ENCODE assay signal across 8 cellular contexts in the genomic region with DNA sequence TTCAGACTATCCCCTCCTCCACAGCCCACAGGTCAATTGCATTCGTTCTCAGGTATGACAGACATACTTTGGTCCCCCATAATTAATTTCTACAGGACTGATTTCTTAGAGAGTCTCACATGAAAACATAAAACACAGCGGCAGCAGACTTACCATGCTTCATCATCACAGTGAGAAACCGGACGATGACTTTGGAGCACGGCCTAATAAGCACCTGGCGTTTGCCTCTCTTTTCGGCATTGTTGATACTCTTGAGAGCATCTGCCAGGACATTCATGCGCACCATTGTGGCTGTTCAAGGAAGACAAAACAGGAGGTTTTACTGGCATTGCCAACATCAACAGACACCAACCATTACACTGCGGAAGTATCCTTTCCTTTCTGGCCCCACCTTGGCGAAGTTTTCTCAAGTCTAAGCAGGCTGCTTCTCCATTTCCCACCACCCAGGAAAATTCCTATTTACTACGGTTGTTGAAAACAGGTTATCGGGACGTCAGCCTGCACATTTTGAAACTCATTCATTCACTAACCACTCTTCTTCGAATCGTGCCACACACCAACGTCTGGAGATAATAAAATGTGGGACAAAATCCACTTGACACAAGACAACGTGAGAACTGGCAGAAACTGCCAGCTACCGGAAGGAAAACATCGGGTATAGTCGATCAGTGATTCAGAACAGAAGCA. TPM values are rescaled to one million over a fixed set of nuclear protein-coding genes. Genes with fewer than 3 reads are reported as not detected.
DNase-seq lines count a peak whose midpoint lies in the region; ATAC-seq, FAIRE-seq and TF ChIP-seq lines count a peak whose summit lies in the region.

No MANE protein-coding gene starts in this region.

- H3K9me3 Mint-ChIP-seq in activated CD4-positive, alpha-beta T cell treated with anti-CD3 and anti-CD28 coated beads, Interleukin-2, amount 10 ng/mL, durations not matched to agents 7 days and 5 days = no peaks in the 10 kb centered on the region
- H3K9me3 Mint-ChIP-seq in activated T-helper 2 cell treated with anti-CD3 and anti-CD28 coated beads, Interferon-gamma antibody, Interleukin-2, Interleukin-4, amounts not matched to agents 10 μg/mL and 5 μg/mL and 100 μg/mL, durations not matched to agents 14 hours and 24 hours and 36 hours = no peaks in the 10 kb centered on the region

- peak overlapping the region; percentile 85 for H3K4me3 Mint-ChIP-seq in activated CD4-positive, alpha-beta T cell treated with anti-CD3 and anti-CD28 coated beads, Interleukin-2, amount 10 ng/mL, durations not matched to agents 7 days and 5 days
- H3K4me3 Mint-ChIP-seq in activated T-helper 2 cell treated with anti-CD3 and anti-CD28 coated beads, Interferon-gamma antibody, Interleukin-2, Interleukin-4, amounts not matched to agents 10 μg/mL and 5 μg/mL and 100 μg/mL, durations not matched to agents 14 hours and 24 hours and 36 hours (ENCODE audit: low read depth) = peak overlapping the region; percentile 92

- ATAC-seq in GM21737 (IDR thresholded peaks at IDR 0.05; ENCODE audit: unreplicated experiment) (no peak), HG03571 (IDR thresholded peaks at IDR 0.05; ENCODE audit: unreplicated experiment) (no peak), HG03520 (IDR thresholded peaks at IDR 0.05; ENCODE audit: unreplicated experiment) (no peak)

- no peaks in the 10 kb centered on the region for H3K27me3 Mint-ChIP-seq in activated CD4-positive, alpha-beta T cell treated with anti-CD3 and anti-CD28 coated beads, Interleukin-2, amount 10 ng/mL, durations not matched to agents 7 days and 5 days
- H3K27me3 Mint-ChIP-seq in activated T-helper 2 cell treated with anti-CD3 and anti-CD28 coated beads, Interferon-gamma antibody, Interleukin-2, Interleukin-4, amounts not matched to agents 10 μg/mL and 5 μg/mL and 100 μg/mL, durations not matched to agents 14 hours and 24 hours and 36 hours (ENCODE audit: low read depth) = no peaks in the 10 kb centered on the region

- peaks cover 62% of the 10 kb centered on the region for H3K4me1 Mint-ChIP-seq in activated CD4-positive, alpha-beta T cell treated with anti-CD3 and anti-CD28 coated beads, Interleukin-2, amount 10 ng/mL, durations not matched to agents 7 days and 5 days
- peaks cover 48% of the 10 kb centered on the region for H3K4me1 Mint-ChIP-seq in activated T-helper 2 cell treated with anti-CD3 and anti-CD28 coated beads, Interferon-gamma antibody, Interleukin-2, Interleukin-4, amounts not matched to agents 10 μg/mL and 5 μg/mL and 100 μg/mL, durations not matched to agents 14 hours and 24 hours and 36 hours (ENCODE audit: low read depth)

- intact Hi-C loops in activated T-helper 2 cell treated with anti-CD3 and anti-CD28 coated beads, Interferon-gamma antibody, Interleukin-2, Interleukin-4, amounts not matched to agents 10 μg/mL and 5 μg/mL and 100 μg/mL, durations not matched to agents 14 hours and 24 hours and 36 hours (cut with micrococcal nuclease) = loop anchor here (5.0 kb wide), 1 partner anchor 328 kb away; no protein-coding TSS in a partner anchor
- intact Hi-C loops in kidney (cut with DNase I) = no loop called here

- H3K27ac ChIP-seq in kidney (ENCODE audit: low read depth in 2 of 2, low read length in 2 of 2) (peak overlapping the region; percentile 23 to 78), thymus (ENCODE audit: low read depth) (peak overlapping the region; percentile 46)

- H3K27ac Mint-ChIP-seq in activated CD4-positive, alpha-beta T cell treated with anti-CD3 and anti-CD28 coated beads, Interleukin-2, amount 10 ng/mL, durations not matched to agents 7 days and 5 days = peak overlapping the region; percentile 94
- H3K27ac Mint-ChIP-seq in activated T-helper 2 cell treated with anti-CD3 and anti-CD28 coated beads, Interferon-gamma antibody, Interleukin-2, Interleukin-4, amounts not matched to agents 10 μg/mL and 5 μg/mL and 100 μg/mL, durations not matched to agents 14 hours and 24 hours and 36 hours = peak overlapping the region; percentile 89

- POLR2A ChIA-PET in activated CD4-positive, alpha-beta T cell treated with anti-CD3 and anti-CD28 coated beads, Interleukin-2, amount 10 ng/mL, durations not matched to agents 7 days and 5 days (lab: Charles Lee) = interaction anchor here (1.2 to 1.5 kb wide), 2 partner anchors 13 to 15 kb away, joined by 4 to 34 read pairs; a partner anchor contains a TSS

- no peaks in the 10 kb centered on the region for H3K27me3 ChIP-seq in thymus (ENCODE audit: control insufficient read depth, insufficient read depth)

- H3K9me3 ChIP-seq in kidney (ENCODE audit: control insufficient read depth in 1 of 2, low read length in 2 of 2) = no peaks in the 10 kb centered on the region
- H3K9me3 ChIP-seq in thymus (ENCODE audit: control insufficient read depth) = no peaks in the 10 kb centered on the region

- WGBS in thymus = 29% methylated on average over 20 of the region's 20 CpGs

- H3K36me3 ChIP-seq in kidney (ENCODE audit: control insufficient read depth in 1 of 2, insufficient read depth in 2 of 2, low read length in 2 of 2) (peaks cover 16 to 40% of the 10 kb centered on the region in 2 donors), thymus (ENCODE audit: control insufficient read depth, insufficient read depth) (peaks cover 63% of the 10 kb centered on the region)

- peaks cover 87% of the 10 kb centered on the region for H3K36me3 Mint-ChIP-seq in activated CD4-positive, alpha-beta T cell treated with anti-CD3 and anti-CD28 coated beads, Interleukin-2, amount 10 ng/mL, durations not matched to agents 7 days and 5 days (ENCODE audit: low read depth)
- H3K36me3 Mint-ChIP-seq in activated T-helper 2 cell treated with anti-CD3 and anti-CD28 coated beads, Interferon-gamma antibody, Interleukin-2, Interleukin-4, amounts not matched to agents 10 μg/mL and 5 μg/mL and 100 μg/mL, durations not matched to agents 14 hours and 24 hours and 36 hours (ENCODE audit: low read depth) = peaks cover 94% of the 10 kb centered on the region

- CTCF ChIA-PET in activated CD4-positive, alpha-beta T cell treated with anti-CD3 and anti-CD28 coated beads, Interleukin-2, amount 10 ng/mL, durations not matched to agents 7 days and 5 days (lab: Charles Lee) = interaction anchor here (1.4 to 8.2 kb wide), 2 partner anchors 12 to 77 kb away, joined by 4 to 86 read pairs; a partner anchor contains a TSS

- TF ChIP-seq CTCF in kidney (IDR thresholded peaks at IDR 0.05; ENCODE audit: borderline replicate concordance, extremely low read depth, insufficient read depth) = no peak

- H3K4me3 ChIP-seq in kidney (ENCODE audit: low read length in 2 of 2) (peak overlapping the region; percentile 86 to 87), thymus (ENCODE audit: low read length) (peak overlapping the region; percentile 82)

- no peak for FAIRE-seq in kidney (lab: Jason Lieb, UNC)

- peaks cover 0 to 16% of the 10 kb centered on the region in 2 donors for H3K4me1 ChIP-seq in kidney (ENCODE audit: control insufficient read depth in 1 of 2, insufficient read depth in 1 of 2, low read depth in 1 of 2, low read length in 2 of 2)
- peaks cover 21% of the 10 kb centered on the region for H3K4me1 ChIP-seq in thymus (ENCODE audit: control insufficient read depth, insufficient read depth, low read length)

- peak overlapping the region; percentile 90 to 98 for H3K9ac ChIP-seq in kidney (ENCODE audit: low read length in 2 of 2)

- DNase-seq in activated CD4-positive, alpha-beta T cell treated with anti-CD3 and anti-CD28 coated beads, Interleukin-2, amount 10 ng/mL, durations not matched to agents 7 days and 5 days = no peak
- no peak for DNase-seq in activated CD4-positive, alpha-beta T cell treated with anti-CD3 and anti-CD28 coated beads for 1 hour
- no peak for DNase-seq in activated T-helper 2 cell treated with anti-CD3 and anti-CD28 coated beads, Interferon-gamma antibody, Interleukin-2, Interleukin-4, amounts not matched to agents 10 μg/mL and 5 μg/mL and 100 μg/mL, durations not matched to agents 14 hours and 24 hours and 36 hours (ENCODE audit: low spot score)
- DNase-seq in kidney = no peak

RNA-seq across cellular contexts. Expression of a gene that starts 1.2 kb away (rescaled TPM):
- 1,000 to 10,000 TPM; 1,939 to 2,119 TPM for total RNA-seq in activated CD4-positive, alpha-beta T cell treated with anti-CD3 and anti-CD28 coated beads, Interleukin-2, amount 10 ng/mL, durations not matched to agents 7 days and 5 days
- 1,903 and 1,963 TPM in 2 replicates for total RNA-seq in activated T-helper 2 cell treated with anti-CD3 and anti-CD28 coated beads, Interferon-gamma antibody, Interleukin-2, Interleukin-4, amounts not matched to agents 10 μg/mL and 5 μg/mL and 100 μg/mL, durations not matched to agents 14 hours and 24 hours and 36 hours
- 918 TPM for total RNA-seq in kidney
- 1,519 TPM for polyA plus RNA-seq in kidney (ENCODE audit: insufficient read depth, low read depth, low replicate concordance)
- polyA plus RNA-seq in thymus = 6,819 TPM

RNA-seq across cellular contexts. Expression of a gene that starts 12.4 kb away (rescaled TPM):
- total RNA-seq in activated CD4-positive, alpha-beta T cell treated with anti-CD3 and anti-CD28 coated beads, Interleukin-2, amount 10 ng/mL, durations not matched to agents 7 days and 5 days = 100 to 1,000 TPM; 276 to 321 TPM
- total RNA-seq in activated T-helper 2 cell treated with anti-CD3 and anti-CD28 coated beads, Interferon-gamma antibody, Interleukin-2, Interleukin-4, amounts not matched to agents 10 μg/mL and 5 μg/mL and 100 μg/mL, durations not matched to agents 14 hours and 24 hours and 36 hours = 112 TPM in 2 replicates
- 107 TPM for total RNA-seq in kidney
- polyA plus RNA-seq in kidney (ENCODE audit: insufficient read depth, low read depth, low replicate concordance) (99.5 TPM), thymus (120 TPM)
